Comparison of ENCODE assay signal across 24 cellular contexts in the genomic region with DNA sequence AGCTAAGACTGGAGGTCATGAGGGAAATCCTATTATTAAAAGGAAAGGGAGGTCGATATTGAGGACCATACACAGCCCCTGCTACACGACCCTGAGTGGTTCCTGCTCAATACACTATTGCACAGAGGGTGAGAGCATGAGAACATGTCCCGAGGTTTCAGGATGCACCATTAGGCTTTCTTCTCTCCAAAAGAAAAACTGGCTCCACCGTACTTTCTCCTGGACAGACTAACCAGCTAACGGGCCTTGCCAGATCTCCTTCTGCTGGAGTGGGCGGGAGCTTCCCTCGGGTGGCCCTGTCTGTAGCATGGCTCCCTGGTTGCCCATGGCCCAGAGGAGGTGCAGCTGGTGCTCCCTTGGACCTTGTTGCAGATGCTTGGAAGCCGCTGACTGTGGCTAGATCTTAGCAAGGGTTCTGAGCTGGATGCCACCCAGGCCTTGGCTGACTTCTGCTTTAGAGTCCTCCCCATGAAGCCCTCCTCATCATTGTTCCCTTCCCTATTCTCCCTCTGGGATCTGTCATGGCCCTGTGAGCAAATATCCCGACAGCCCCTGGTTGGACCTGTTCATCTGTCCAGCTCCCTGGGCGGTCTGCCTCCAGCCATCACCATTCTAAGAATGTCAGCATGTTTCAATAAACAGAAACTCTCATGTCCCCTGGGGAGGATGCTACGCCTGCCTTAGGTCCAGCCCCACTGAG. TPM values are rescaled to one million over a fixed set of nuclear protein-coding genes. Genes with fewer than 3 reads are reported as not detected.
"Had no signal": no experiment of that assay in that cellular context is flagged by ENCODE, and none has a peak within 500 bp of the region (broad histone marks: within the 10 kb centered on the region; RNA-seq: fewer than 3 reads in every experiment).

No MANE protein-coding gene starts in this region.

- H3K36me3 ChIP-seq: gastrocnemius medialis, heart left ventricle, lower lobe of right lung, SJSA1, upper lobe of right lung had no signal

- H3K27ac ChIP-seq: body of pancreas, epithelial cell of prostate, gastrocnemius medialis, heart left ventricle, lower lobe of right lung, SJSA1, skin epidermis, upper lobe of right lung had no signal

- H3K4me3 Mint-ChIP-seq: activated naive CD8-positive, alpha-beta T cell; dendritic cell treated with granulocyte-macrophage colony-stimulating factor and Interleukin-4, amounts not matched to agents 40 ng/mL and 50 ng/mL, for 4 days; effector memory CD8-positive, alpha-beta T cell; immature natural killer cell; T-helper 2 cell treated with Interferon-gamma antibody and Interleukin-4, amounts not matched to agents 5 μg/mL and 100 μg/mL, for 36 hours had no signal

- ATAC-seq: body of pancreas; effector memory CD8-positive, alpha-beta T cell; gastrocnemius medialis; heart left ventricle; left cardiac atrium; lower lobe of right lung; upper lobe of right lung had no signal

- DNase-seq: activated CD4-positive, alpha-beta T cell treated with anti-CD3 and anti-CD28 coated beads, Interleukin-2, amount 50 U/mL, for 1 hour; activated CD4-positive, CD25-positive, alpha-beta regulatory T cell; activated gamma-delta T cell treated with Interleukin-2 at 50 U/mL for 16 hours; activated T-cell treated with anti-CD3 and anti-CD28 coated beads, Interleukin-2, amount 50 U/mL, for 48 hours; amygdala; central memory CD4-positive, alpha-beta T cell; effector memory CD8-positive, alpha-beta T cell; gastrocnemius medialis; immature natural killer cell; left cardiac atrium; lower lobe of right lung; midbrain; stimulated activated CD4-positive, alpha-beta T cell treated with anti-CD3 and anti-CD28 coated beads, Interleukin-4, amount 100 ng/mL, for 24 hours; stimulated activated naive CD4-positive, alpha-beta T cell; SW 1271; upper lobe of right lung had no signal

- H3K36me3 Mint-ChIP-seq: activated naive CD8-positive, alpha-beta T cell; immature natural killer cell had no signal

- H3K27me3 ChIP-seq: body of pancreas, upper lobe of right lung had no signal

- H3K9me3 Mint-ChIP-seq: dendritic cell treated with granulocyte-macrophage colony-stimulating factor and Interleukin-4, amounts not matched to agents 40 ng/mL and 50 ng/mL, for 4 days; effector memory CD8-positive, alpha-beta T cell; immature natural killer cell; T-helper 2 cell treated with Interferon-gamma antibody and Interleukin-4, amounts not matched to agents 5 μg/mL and 100 μg/mL, for 36 hours had no signal

- H3K9me3 ChIP-seq: body of pancreas, gastrocnemius medialis, heart left ventricle, lower lobe of right lung, SJSA1, upper lobe of right lung had no signal

- H3K4me1 Mint-ChIP-seq: immature natural killer cell had no signal

- H3K4me3 ChIP-seq: body of pancreas, gastrocnemius medialis, heart left ventricle, lower lobe of right lung, SJSA1, skin epidermis, upper lobe of right lung had no signal

- H3K4me1 ChIP-seq: gastrocnemius medialis, SJSA1 had no signal

- H3K27ac Mint-ChIP-seq: activated naive CD8-positive, alpha-beta T cell; dendritic cell treated with granulocyte-macrophage colony-stimulating factor and Interleukin-4, amounts not matched to agents 40 ng/mL and 50 ng/mL, for 4 days; effector memory CD8-positive, alpha-beta T cell; immature natural killer cell; T-helper 2 cell treated with Interferon-gamma antibody and Interleukin-4, amounts not matched to agents 5 μg/mL and 100 μg/mL, for 36 hours had no signal

RNA-seq across cellular contexts. Expression of a gene that starts 52.9 kb away (rescaled TPM):
- total RNA-seq: gastrocnemius medialis, heart left ventricle, left cardiac atrium, SJSA1 had no signal
- polyA plus RNA-seq: heart left ventricle, immature natural killer cell had no signal
